ENCODE assay signal across 1 cellular context in genomic region chr1:36172017-36172747, GRCh38.
TF ChIP-seq lines count a peak whose summit lies in the region.

No MANE protein-coding gene starts in this region.

TF ChIP-seq in HEK293T, 16 proteins besides CTCF, POLR2A, EP300 and RAD21 (continued from another document):
- TF ChIP-seq PKNOX1 (IDR thresholded peaks at IDR 0.05) (no peak), FOXK2 (IDR thresholded peaks at IDR 0.05) (no peak), TARDBP (IDR thresholded peaks at IDR 0.05) (no peak), HDGF (IDR thresholded peaks at IDR 0.05; ENCODE audit: borderline replicate concordance) (no peak), L3MBTL2 (conservative IDR thresholded peaks at IDR 0.05) (no peak), SUZ12 (IDR thresholded peaks at IDR 0.05) (no peak), SP1 (IDR thresholded peaks at IDR 0.05) (no peak)
